23 cellular contexts compared by ENCODE assay signal in genomic region chr4:155564086-155564485, GRCh38.
"Had no signal": no experiment of that assay in that cellular context is flagged by ENCODE, and none has a peak within 500 bp of the region (broad histone marks: within the 10 kb centered on the region; RNA-seq: fewer than 3 reads in every experiment).

No MANE protein-coding gene starts in this region.

- FAIRE-seq: pancreas, small intestine, urothelium cell line had no signal

- H3K4me1 ChIP-seq: pancreas, prostate gland, right lobe of liver, sigmoid colon, stomach, thyroid gland, tibial nerve, upper lobe of left lung, vagina had no signal

- H3K4me3 ChIP-seq: pancreas, prostate gland, right lobe of liver, sigmoid colon, stomach, thoracic aorta, thyroid gland, tibial nerve, upper lobe of left lung, vagina had no signal

- H3K27ac ChIP-seq: neutrophil, pancreas, prostate gland, right lobe of liver, sigmoid colon, stomach, thoracic aorta, thyroid gland, tibial nerve, upper lobe of left lung, vagina had no signal

- H3K9me3 ChIP-seq: neutrophil, pancreas, prostate gland, right lobe of liver, sigmoid colon, stomach, thoracic aorta, thyroid gland, tibial nerve, upper lobe of left lung, vagina had no signal

- DNase-seq: naive thymus-derived CD8-positive, alpha-beta T cell; nephron progenitor cell; pancreas; right cardiac atrium; right lobe of liver; sigmoid colon; small intestine; stimulated activated CD4-positive, alpha-beta T cell treated with anti-CD3 and anti-CD28 coated beads, Interleukin-12 subunit alpha, Interleukin-12 subunit beta, amount 100 ng/mL, for 4 hours; stimulated activated CD4-positive, alpha-beta T cell treated with anti-CD3 and anti-CD28 coated beads, Interleukin-1b, Interleukin-23, amount 100 ng/mL, for 48 hours; stimulated activated CD4-positive, alpha-beta T cell treated with anti-CD3 and anti-CD28 coated beads, Interleukin-4, amount 100 ng/mL, for 1 hour; stimulated activated CD4-positive, alpha-beta T cell treated with anti-CD3 and anti-CD28 coated beads, Interleukin-4, amount 100 ng/mL, for 4 hours; stimulated activated CD8-positive, alpha-beta memory T cell treated with anti-CD3 and anti-CD28 coated beads, Interleukin-4, amount 100 ng/mL, for 48 hours; stimulated activated naive CD4-positive, alpha-beta T cell treated with Interleukin-2 at 50 U/mL for 16 hours; stomach; thyroid gland; trophoblast cell; upper lobe of left lung had no signal

- H3K27me3 ChIP-seq: neutrophil, pancreas, right lobe of liver, sigmoid colon, stomach, thyroid gland, tibial nerve, upper lobe of left lung, vagina had no signal

- H3K36me3 ChIP-seq: neutrophil, pancreas, prostate gland, right lobe of liver, sigmoid colon, stomach, thoracic aorta, thyroid gland, tibial nerve, upper lobe of left lung, vagina had no signal
